In the genomic region with DNA sequence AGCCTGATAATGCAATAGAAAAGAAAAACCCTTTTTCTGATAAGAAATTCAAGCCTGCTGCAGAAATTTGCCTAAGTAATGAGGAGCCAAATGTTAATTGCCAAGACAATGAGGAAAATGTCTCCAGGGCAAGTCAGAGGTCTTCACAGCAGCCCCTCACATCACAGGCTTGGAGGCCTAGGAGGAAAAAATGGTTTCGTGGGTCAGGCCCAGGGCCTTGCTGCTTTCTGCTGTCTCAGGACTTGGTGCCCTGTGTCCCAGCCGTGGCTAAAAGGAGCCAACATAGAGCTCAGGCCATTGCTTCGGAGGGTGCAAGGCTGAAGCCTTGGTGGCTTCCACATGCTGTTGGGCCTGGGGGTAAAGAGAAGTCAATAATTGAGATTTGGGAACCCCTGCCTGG, we compare ENCODE assay signal across 1 cellular context.
TF ChIP-seq lines count a peak whose summit lies in the region.

No MANE protein-coding gene starts in this region.

TF ChIP-seq in HEK293, 187 proteins besides CTCF, POLR2A, EP300 and RAD21 (continued from another document):
- TF ChIP-seq, protein P1, sequence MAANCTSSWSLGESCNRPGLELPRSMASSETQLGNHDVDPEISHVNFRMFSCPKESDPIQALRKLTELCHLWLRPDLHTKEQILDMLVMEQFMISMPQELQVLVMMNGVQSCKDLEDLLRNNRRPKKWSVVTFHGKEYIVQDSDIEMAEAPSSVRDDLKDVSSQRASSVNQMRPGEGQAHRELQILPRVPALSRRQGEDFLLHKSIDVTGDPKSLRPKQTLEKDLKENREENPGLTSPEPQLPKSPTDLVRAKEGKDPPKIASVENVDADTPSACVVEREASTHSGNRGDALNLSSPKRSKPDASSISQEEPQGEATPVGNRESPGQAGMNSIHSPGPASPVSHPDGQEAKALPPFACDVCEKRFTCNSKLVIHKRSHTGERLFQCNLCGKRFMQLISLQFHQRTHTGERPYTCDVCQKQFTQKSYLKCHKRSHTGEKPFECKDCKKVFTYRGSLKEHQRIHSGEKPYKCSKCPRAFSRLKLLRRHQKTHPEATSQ (tag by site-specific recombination; IDR thresholded peaks at IDR 0.05) = no peak
- TF ChIP-seq, protein P2, sequence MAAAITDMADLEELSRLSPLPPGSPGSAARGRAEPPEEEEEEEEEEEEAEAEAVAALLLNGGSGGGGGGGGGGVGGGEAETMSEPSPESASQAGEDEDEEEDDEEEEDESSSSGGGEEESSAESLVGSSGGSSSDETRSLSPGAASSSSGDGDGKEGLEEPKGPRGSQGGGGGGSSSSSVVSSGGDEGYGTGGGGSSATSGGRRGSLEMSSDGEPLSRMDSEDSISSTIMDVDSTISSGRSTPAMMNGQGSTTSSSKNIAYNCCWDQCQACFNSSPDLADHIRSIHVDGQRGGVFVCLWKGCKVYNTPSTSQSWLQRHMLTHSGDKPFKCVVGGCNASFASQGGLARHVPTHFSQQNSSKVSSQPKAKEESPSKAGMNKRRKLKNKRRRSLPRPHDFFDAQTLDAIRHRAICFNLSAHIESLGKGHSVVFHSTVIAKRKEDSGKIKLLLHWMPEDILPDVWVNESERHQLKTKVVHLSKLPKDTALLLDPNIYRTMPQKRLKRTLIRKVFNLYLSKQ (tag by site-specific recombination; IDR thresholded peaks at IDR 0.05; ENCODE audit: borderline replicate concordance) = no peak
- TF ChIP-seq GLI2 (tag by site-specific recombination; IDR thresholded peaks at IDR 0.05; ENCODE audit: borderline replicate concordance, low read depth) = no peak
- no peak for TF ChIP-seq ZNF174 (tag by site-specific recombination; IDR thresholded peaks at IDR 0.05)
- peak; percentile 97 for TF ChIP-seq ZNF585B (tag by site-specific recombination; IDR thresholded peaks at IDR 0.05)
